Comparison of ENCODE assay signal across 2 cellular contexts in the genomic region with DNA sequence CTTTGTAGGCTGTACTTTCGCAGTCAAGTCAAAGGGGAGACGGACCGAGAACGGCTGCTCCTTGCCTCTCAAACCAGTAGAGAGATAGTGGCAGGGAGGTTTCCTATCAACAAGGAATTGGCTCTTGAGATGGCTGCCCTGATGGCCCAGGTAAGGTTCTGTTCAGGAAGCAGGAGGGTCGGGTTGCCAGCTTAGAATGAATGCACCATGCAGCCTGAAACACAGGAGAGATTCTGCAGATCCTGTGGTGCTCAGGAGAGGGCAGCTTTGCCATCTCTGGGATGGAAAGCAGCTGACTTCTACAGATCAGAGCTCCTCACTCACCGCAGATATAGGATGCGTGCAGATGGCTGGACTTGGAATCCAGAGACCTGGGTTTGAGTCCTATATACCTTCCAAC.
TF ChIP-seq lines count a peak whose summit lies in the region.

No MANE protein-coding gene starts in this region.

TF ChIP-seq in WTC11, 78 proteins besides CTCF, POLR2A, EP300 and RAD21:
- TF ChIP-seq, protein P1, sequence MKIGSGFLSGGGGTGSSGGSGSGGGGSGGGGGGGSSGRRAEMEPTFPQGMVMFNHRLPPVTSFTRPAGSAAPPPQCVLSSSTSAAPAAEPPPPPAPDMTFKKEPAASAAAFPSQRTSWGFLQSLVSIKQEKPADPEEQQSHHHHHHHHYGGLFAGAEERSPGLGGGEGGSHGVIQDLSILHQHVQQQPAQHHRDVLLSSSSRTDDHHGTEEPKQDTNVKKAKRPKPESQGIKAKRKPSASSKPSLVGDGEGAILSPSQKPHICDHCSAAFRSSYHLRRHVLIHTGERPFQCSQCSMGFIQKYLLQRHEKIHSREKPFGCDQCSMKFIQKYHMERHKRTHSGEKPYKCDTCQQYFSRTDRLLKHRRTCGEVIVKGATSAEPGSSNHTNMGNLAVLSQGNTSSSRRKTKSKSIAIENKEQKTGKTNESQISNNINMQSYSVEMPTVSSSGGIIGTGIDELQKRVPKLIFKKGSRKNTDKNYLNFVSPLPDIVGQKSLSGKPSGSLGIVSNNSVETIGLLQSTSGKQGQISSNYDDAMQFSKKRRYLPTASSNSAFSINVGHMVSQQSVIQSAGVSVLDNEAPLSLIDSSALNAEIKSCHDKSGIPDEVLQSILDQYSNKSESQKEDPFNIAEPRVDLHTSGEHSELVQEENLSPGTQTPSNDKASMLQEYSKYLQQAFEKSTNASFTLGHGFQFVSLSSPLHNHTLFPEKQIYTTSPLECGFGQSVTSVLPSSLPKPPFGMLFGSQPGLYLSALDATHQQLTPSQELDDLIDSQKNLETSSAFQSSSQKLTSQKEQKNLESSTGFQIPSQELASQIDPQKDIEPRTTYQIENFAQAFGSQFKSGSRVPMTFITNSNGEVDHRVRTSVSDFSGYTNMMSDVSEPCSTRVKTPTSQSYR (CRISPR knock-in tag; IDR thresholded peaks at IDR 0.05), result no peak
- no peak for TF ChIP-seq MYBL2 (CRISPR knock-in tag; IDR thresholded peaks at IDR 0.05)
- TF ChIP-seq TEAD1 (CRISPR knock-in tag; IDR thresholded peaks at IDR 0.05), result no peak
- TF ChIP-seq SOX15 (CRISPR knock-in tag; IDR thresholded peaks at IDR 0.05), result no peak
- no peak for TF ChIP-seq ZNF416 (CRISPR knock-in tag; IDR thresholded peaks at IDR 0.05)
- TF ChIP-seq, protein P2, sequence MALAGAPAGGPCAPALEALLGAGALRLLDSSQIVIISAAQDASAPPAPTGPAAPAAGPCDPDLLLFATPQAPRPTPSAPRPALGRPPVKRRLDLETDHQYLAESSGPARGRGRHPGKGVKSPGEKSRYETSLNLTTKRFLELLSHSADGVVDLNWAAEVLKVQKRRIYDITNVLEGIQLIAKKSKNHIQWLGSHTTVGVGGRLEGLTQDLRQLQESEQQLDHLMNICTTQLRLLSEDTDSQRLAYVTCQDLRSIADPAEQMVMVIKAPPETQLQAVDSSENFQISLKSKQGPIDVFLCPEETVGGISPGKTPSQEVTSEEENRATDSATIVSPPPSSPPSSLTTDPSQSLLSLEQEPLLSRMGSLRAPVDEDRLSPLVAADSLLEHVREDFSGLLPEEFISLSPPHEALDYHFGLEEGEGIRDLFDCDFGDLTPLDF (CRISPR knock-in tag; IDR thresholded peaks at IDR 0.05), result no peak
- TF ChIP-seq SP1 (CRISPR knock-in tag; conservative IDR thresholded peaks at IDR 0.05), result no peak

TF ChIP-seq in neural cell, 6 proteins besides CTCF, POLR2A, EP300 and RAD21 (continued from another document):
- TF ChIP-seq, protein P3, sequence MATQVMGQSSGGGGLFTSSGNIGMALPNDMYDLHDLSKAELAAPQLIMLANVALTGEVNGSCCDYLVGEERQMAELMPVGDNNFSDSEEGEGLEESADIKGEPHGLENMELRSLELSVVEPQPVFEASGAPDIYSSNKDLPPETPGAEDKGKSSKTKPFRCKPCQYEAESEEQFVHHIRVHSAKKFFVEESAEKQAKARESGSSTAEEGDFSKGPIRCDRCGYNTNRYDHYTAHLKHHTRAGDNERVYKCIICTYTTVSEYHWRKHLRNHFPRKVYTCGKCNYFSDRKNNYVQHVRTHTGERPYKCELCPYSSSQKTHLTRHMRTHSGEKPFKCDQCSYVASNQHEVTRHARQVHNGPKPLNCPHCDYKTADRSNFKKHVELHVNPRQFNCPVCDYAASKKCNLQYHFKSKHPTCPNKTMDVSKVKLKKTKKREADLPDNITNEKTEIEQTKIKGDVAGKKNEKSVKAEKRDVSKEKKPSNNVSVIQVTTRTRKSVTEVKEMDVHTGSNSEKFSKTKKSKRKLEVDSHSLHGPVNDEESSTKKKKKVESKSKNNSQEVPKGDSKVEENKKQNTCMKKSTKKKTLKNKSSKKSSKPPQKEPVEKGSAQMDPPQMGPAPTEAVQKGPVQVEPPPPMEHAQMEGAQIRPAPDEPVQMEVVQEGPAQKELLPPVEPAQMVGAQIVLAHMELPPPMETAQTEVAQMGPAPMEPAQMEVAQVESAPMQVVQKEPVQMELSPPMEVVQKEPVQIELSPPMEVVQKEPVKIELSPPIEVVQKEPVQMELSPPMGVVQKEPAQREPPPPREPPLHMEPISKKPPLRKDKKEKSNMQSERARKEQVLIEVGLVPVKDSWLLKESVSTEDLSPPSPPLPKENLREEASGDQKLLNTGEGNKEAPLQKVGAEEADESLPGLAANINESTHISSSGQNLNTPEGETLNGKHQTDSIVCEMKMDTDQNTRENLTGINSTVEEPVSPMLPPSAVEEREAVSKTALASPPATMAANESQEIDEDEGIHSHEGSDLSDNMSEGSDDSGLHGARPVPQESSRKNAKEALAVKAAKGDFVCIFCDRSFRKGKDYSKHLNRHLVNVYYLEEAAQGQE (IDR thresholded peaks at IDR 0.05; ENCODE audit: borderline replicate concordance), result no peak
- no peak for TF ChIP-seq POLR2AphosphoS5 (IDR thresholded peaks at IDR 0.05)
- TF ChIP-seq TAF1 (IDR thresholded peaks at IDR 0.05; ENCODE audit: low read depth), result no peak
- no peak for TF ChIP-seq SMC3 (conservative IDR thresholded peaks at IDR 0.05; ENCODE audit: poor library complexity)
TF ChIP-seq in neural cell: peak in this region for 0.
